17 cellular contexts compared by ENCODE assay signal in genomic region chr18:38456253-38456652, GRCh38.
"Had no signal": no experiment of that assay in that cellular context is flagged by ENCODE, and none has a peak within 500 bp of the region (broad histone marks: within the 10 kb centered on the region; RNA-seq: fewer than 3 reads in every experiment).

No MANE protein-coding gene starts in this region.

- ATAC-seq: left cardiac atrium; lower lobe of right lung; natural killer cell treated with Interleukin-12 subunit alpha and Interleukin-12 subunit beta and Interleukin-15 and Interleukin-18, amount 100 ng/mL, for 72 hours; right cardiac atrium; stimulated activated memory B cell treated with anti-CD40 and anti-IgM and Interleukin-4, amounts not matched to agents 10 μg/mL and 1 μg/mL and 100 μg/mL, for 72 hours had no signal

- DNase-seq: cortex of kidney; dorsolateral prefrontal cortex; effector CD8-positive, alpha-beta T cell; immature natural killer cell; left cardiac atrium; left ventricle myocardium inferior; lower lobe of right lung; midbrain; nucleus accumbens; ovary; stimulated activated CD4-positive, alpha-beta T cell treated with anti-CD3 and anti-CD28 coated beads, Interleukin-4, amount 100 ng/mL, for 1 hour; tibial artery; upper lobe of left lung; uterus had no signal
